Comparison of ENCODE assay signal across 8 cellular contexts in genomic region chr1:2275796-2276536, GRCh38. TPM values are rescaled to one million over a fixed set of nuclear protein-coding genes. Genes with fewer than 3 reads are reported as not detected.
DNase-seq lines count a peak whose midpoint lies in the region; ATAC-seq and TF ChIP-seq lines count a peak whose summit lies in the region.

No MANE protein-coding gene starts in this region.

- POLR2A ChIA-PET in A673 (lab: Charles Lee; ENCODE audit: low non-redundant PET) = no interaction called here

- H3K4me3 ChIP-seq in A673 (ENCODE audit: low read depth, low read length, poor library complexity, severe bottlenecking) (no peak overlapping the region), HUES48 (ENCODE audit: low read depth, low read length) (no peak overlapping the region), mucosa of stomach (ENCODE audit: low read length) (no peak overlapping the region)

- intact Hi-C loops in A673 (cut with micrococcal nuclease; ENCODE audit: unreplicated experiment) = no loop called here

- no peak for ATAC-seq in GM18517 (IDR thresholded peaks at IDR 0.05; ENCODE audit: unreplicated experiment)

- no peak for TF ChIP-seq CTCF in A673 (conservative IDR thresholded peaks at IDR 0.05; ENCODE audit: low read depth, low read length)

- BruUV-seq in A673 (replicated peaks; lab: Mats Ljungman, UMichigan) = no TSS peak

- CTCF ChIA-PET in A673 (lab: Charles Lee) = interaction anchor here (0.6 kb wide), 1 partner anchor 80 kb away, joined by 5 read pairs; no protein-coding TSS in a partner anchor

- H3K27ac ChIP-seq in A673 (ENCODE audit: low read depth, low read length, poor library complexity, severe bottlenecking) (peak overlapping the region; percentile 71), HUES48 (ENCODE audit: low read depth, low read length) (peak overlapping the region; percentile 49)

- no peaks in the 10 kb centered on the region for H3K9me3 ChIP-seq in A673 (ENCODE audit: low read depth, low read length, poor library complexity, severe bottlenecking)
- H3K9me3 ChIP-seq in HUES48 (ENCODE audit: control insufficient read depth, insufficient read depth, low read length) = no peaks in the 10 kb centered on the region
- H3K9me3 ChIP-seq in mucosa of stomach (ENCODE audit: control insufficient read depth, low read length) = no peaks in the 10 kb centered on the region

- DNase-seq in A673 (ENCODE audit: low spot score) = no peak
- DNase-seq in cerebellar cortex (ENCODE audit: low spot score) = peak; percentile 66
- DNase-seq in NCI-H748 treated with DMSO at 0.1 percent for 48 hours (lab: John Stamatoyannopoulos, UW) = no peak
- DNase-seq in globus pallidus (ENCODE audit: low spot score) = no peak
- no peak for DNase-seq in NCI-H2227 treated with DMSO at 0.1 percent for 48 hours (lab: John Stamatoyannopoulos, UW)

- H3K36me3 ChIP-seq in A673 (ENCODE audit: insufficient read depth, low read length, poor library complexity, severe bottlenecking) (peaks cover 5% of the 10 kb centered on the region), HUES48 (ENCODE audit: control insufficient read depth, insufficient read depth, low read length) (peaks cover 4% of the 10 kb centered on the region), mucosa of stomach (ENCODE audit: control insufficient read depth, insufficient read depth, low read length) (peaks cover 9% of the 10 kb centered on the region)

- H3K4me1 ChIP-seq in A673 (ENCODE audit: insufficient read depth, low read length, poor library complexity, severe bottlenecking) (peaks cover 35% of the 10 kb centered on the region), HUES48 (ENCODE audit: control insufficient read depth, insufficient read depth, low read length) (peaks cover 43% of the 10 kb centered on the region), mucosa of stomach (ENCODE audit: control insufficient read depth, insufficient read depth, low read length) (peaks cover 88% of the 10 kb centered on the region)

- H3K27me3 ChIP-seq in A673 (replicated peaks; ENCODE audit: insufficient read depth, low read depth, low read length, poor library complexity) (no peaks in the 10 kb centered on the region), HUES48 (ENCODE audit: control insufficient read depth, insufficient read depth, low read length) (no peaks in the 10 kb centered on the region), mucosa of stomach (ENCODE audit: control insufficient read depth, insufficient read depth, low read length) (no peaks in the 10 kb centered on the region)

- no peak overlapping the region for H3K9ac ChIP-seq in HUES48 (ENCODE audit: low read depth, low read length)
- peak overlapping the region; percentile 52 for H3K9ac ChIP-seq in mucosa of stomach (ENCODE audit: low read length)

RNA-seq across cellular contexts. Expression of gene SKI, which starts 47.8 kb away (rescaled TPM):
- total RNA-seq in A673 (2021) = 84.9 and 88.1 TPM in 2 replicates
